ENCODE assay signal across 16 cellular contexts in genomic region chr15:70584441-70584837, GRCh38.
DNase-seq lines count a peak whose midpoint lies in the region; ATAC-seq and TF ChIP-seq lines count a peak whose summit lies in the region.
"Had no signal": no experiment of that assay in that cellular context is flagged by ENCODE, and none has a peak within 500 bp of the region (broad histone marks: within the 10 kb centered on the region; RNA-seq: fewer than 3 reads in every experiment).

No MANE protein-coding gene starts in this region.

- H3K27me3 ChIP-seq in mammary epithelial cell (ENCODE audit: insufficient read depth, low read length), result peaks cover 6% of the 10 kb centered on the region
- H3K27me3 ChIP-seq in naive thymus-derived CD4-positive, alpha-beta T cell (ENCODE audit: control insufficient read depth in 2 of 2, insufficient read depth in 2 of 2, low read length in 2 of 2), result no peaks in the 10 kb centered on the region

- no peaks in the 10 kb centered on the region for H3K79me2 ChIP-seq in mammary epithelial cell (ENCODE audit: insufficient read depth, low read length)

- TF ChIP-seq CTCF in mammary epithelial cell (conservative IDR thresholded peaks at IDR 0.05 in 1 of 2, IDR thresholded peaks at IDR 0.05 in 1 of 2; ENCODE audit: extremely low read depth in 1 of 2, insufficient read depth in 1 of 2, low read depth in 1 of 2, low read length in 2 of 2), result no peak
- TF ChIP-seq CTCF in MCF 10A (IDR thresholded peaks at IDR 0.05; ENCODE audit: unreplicated experiment), result no peak
- TF ChIP-seq CTCF in WTC11 (IDR thresholded peaks at IDR 0.05), result no peak

- no peak overlapping the region for H3K27ac ChIP-seq in mammary epithelial cell (ENCODE audit: insufficient read depth, low read depth, low read length)
- H3K27ac ChIP-seq in naive thymus-derived CD4-positive, alpha-beta T cell (ENCODE audit: low read depth, low read length), result no peak overlapping the region
- H3K27ac ChIP-seq: psoas muscle, SK-N-MC, spleen had no signal

- intact Hi-C loops in mammary epithelial cell (cut with micrococcal nuclease), result no loop called here
- intact Hi-C loops in MCF 10A (cut with micrococcal nuclease), result no loop called here
- intact Hi-C loops in naive thymus-derived CD4-positive, alpha-beta T cell (cut with micrococcal nuclease), result no loop called here

- no peak overlapping the region for H3K4me3 Mint-ChIP-seq in MCF 10A (ENCODE audit: unreplicated experiment)
- H3K4me3 Mint-ChIP-seq in WTC11, result peak overlapping the region; percentile 69
- H3K4me3 Mint-ChIP-seq in naive thymus-derived CD4-positive, alpha-beta T cell, result peak overlapping the region in 8 of 10 donors; percentile 10 to 84 (median 61)
- no peak overlapping the region for H3K4me3 Mint-ChIP-seq in T-helper 17 cell
- no peak overlapping the region for H3K4me3 Mint-ChIP-seq in activated CD4-positive, alpha-beta memory T cell treated with anti-CD3 and anti-CD28 coated beads, Interleukin-2, amount 10 ng/mL, durations not matched to agents 7 days and 5 days
- H3K4me3 Mint-ChIP-seq: stimulated activated naive B cell treated with anti-CD40 and anti-IgM and Interleukin-4, amounts not matched to agents 10 μg/mL and 1 μg/mL and 100 μg/mL, for 72 hours had no signal

- H3K27me3 Mint-ChIP-seq in MCF 10A (ENCODE audit: insufficient read depth, unreplicated experiment) (no peaks in the 10 kb centered on the region), WTC11 (ENCODE audit: low read depth) (peaks cover 26% of the 10 kb centered on the region), T-helper 17 cell (peaks cover 37% of the 10 kb centered on the region)
- peaks cover 0 to 41% (median 14%) of the 10 kb centered on the region in 5 donors for H3K27me3 Mint-ChIP-seq in naive thymus-derived CD4-positive, alpha-beta T cell
- peaks cover 26% of the 10 kb centered on the region for H3K27me3 Mint-ChIP-seq in activated CD4-positive, alpha-beta memory T cell treated with anti-CD3 and anti-CD28 coated beads, Interleukin-2, amount 10 ng/mL, durations not matched to agents 7 days and 5 days

- DNase-seq in mammary epithelial cell (no peak), MCF 10A (ENCODE audit: unreplicated experiment) (no peak), WTC11 (ENCODE audit: low spot score) (no peak), kidney tubule cell (ENCODE audit: low spot score) (no peak), T-helper 17 cell (no peak)
- DNase-seq in naive thymus-derived CD4-positive, alpha-beta T cell, result no peak
- no peak for DNase-seq in stimulated activated naive CD4-positive, alpha-beta T cell treated with Interleukin-2 at 50 U/mL for 16 hours (lab: John Stamatoyannopoulos, UW)
- DNase-seq in activated CD4-positive, alpha-beta memory T cell treated with anti-CD3 and anti-CD28 coated beads, Interleukin-2, amount 10 ng/mL, durations not matched to agents 7 days and 5 days, result no peak
- DNase-seq: amniotic stem cell; GOT3; NCI-H510A; OCI-M1; stimulated activated naive B cell treated with anti-CD40 and anti-IgM and Interleukin-4, amounts not matched to agents 10 μg/mL and 1 μg/mL and 100 μg/mL, for 72 hours had no signal

- in situ Hi-C loops in mammary epithelial cell (cut with MboI; ENCODE audit: low sequenced_read_pairs in 2 of 2), result no loop called here

- no peak overlapping the region for H3K4me3 ChIP-seq in mammary epithelial cell (replicated peaks in 1 of 3; ENCODE audit: insufficient read depth in 1 of 3, low read depth in 2 of 3, low read length in 3 of 3)
- no peak overlapping the region for H3K4me3 ChIP-seq in naive thymus-derived CD4-positive, alpha-beta T cell (ENCODE audit: low read length)
- H3K4me3 ChIP-seq: SK-N-MC had no signal

- H3K4me1 ChIP-seq in mammary epithelial cell (ENCODE audit: insufficient read depth, low read length), result peaks cover 10% of the 10 kb centered on the region
- H3K4me1 ChIP-seq in naive thymus-derived CD4-positive, alpha-beta T cell (ENCODE audit: control insufficient read depth in 2 of 2, insufficient read depth in 2 of 2, low read length in 2 of 2), result peaks cover 0 to 9% of the 10 kb centered on the region in 2 donors

- H3K27ac Mint-ChIP-seq in MCF 10A (ENCODE audit: low read depth, unreplicated experiment) (no peak overlapping the region), WTC11 (no peak overlapping the region), T-helper 17 cell (no peak overlapping the region)
- peak overlapping the region in 2 of 9 donors; percentile 49 to 80 for H3K27ac Mint-ChIP-seq in naive thymus-derived CD4-positive, alpha-beta T cell
- H3K27ac Mint-ChIP-seq in activated CD4-positive, alpha-beta memory T cell treated with anti-CD3 and anti-CD28 coated beads, Interleukin-2, amount 10 ng/mL, durations not matched to agents 7 days and 5 days, result no peak overlapping the region
- H3K27ac Mint-ChIP-seq: stimulated activated naive B cell treated with anti-CD40 and anti-IgM and Interleukin-4, amounts not matched to agents 10 μg/mL and 1 μg/mL and 100 μg/mL, for 72 hours had no signal

- CTCF ChIA-PET in mammary epithelial cell (lab: Charles Lee; ENCODE audit: low non-redundant PET) (no interaction called here), MCF 10A (lab: Yijun Ruan, JAX) (interaction anchor here (0.7 kb wide), 1 partner anchor 886 kb away, joined by 3 read pairs; no protein-coding TSS in a partner anchor), WTC11 (lab: Charles Lee) (interaction anchor here (0.6 to 3.1 kb wide), 21 partner anchors 8 to 1106 kb away, joined by 3 to 18 read pairs (median 5); partner anchors contain the start of gene UACA)
- CTCF ChIA-PET in naive thymus-derived CD4-positive, alpha-beta T cell (lab: Charles Lee), result interaction anchor here (0.7 to 1.3 kb wide), 3 partner anchors 25 to 553 kb away, joined by 3 to 4 read pairs (median 4); no protein-coding TSS in a partner anchor
- CTCF ChIA-PET in activated CD4-positive, alpha-beta memory T cell treated with anti-CD3 and anti-CD28 coated beads, Interleukin-2, amount 10 ng/mL, durations not matched to agents 7 days and 5 days (lab: Charles Lee), result no interaction called here

- H3K9ac ChIP-seq in mammary epithelial cell (ENCODE audit: insufficient read depth, low read length), result no peak overlapping the region

- H3K4me2 ChIP-seq in mammary epithelial cell (ENCODE audit: insufficient read depth, low read depth, low read length), result peak overlapping the region; percentile 87

- no peaks in the 10 kb centered on the region for H3K36me3 ChIP-seq in mammary epithelial cell (ENCODE audit: insufficient read depth, low read length)
- no peaks in the 10 kb centered on the region for H3K36me3 ChIP-seq in naive thymus-derived CD4-positive, alpha-beta T cell (ENCODE audit: control insufficient read depth in 2 of 3, insufficient read depth in 3 of 3, low read length in 3 of 3)
- H3K36me3 ChIP-seq: spleen had no signal

- 83% methylated on average over 4 of the region's 4 CpGs for WGBS in mammary epithelial cell (ENCODE audit: low coverage, missing lambda C conversion rate)

- H4K20me1 ChIP-seq in mammary epithelial cell (ENCODE audit: insufficient read depth, low read length), result no peaks in the 10 kb centered on the region

- dilution Hi-C loops in mammary epithelial cell (cut with HindIII; ENCODE audit: low sequenced_read_pairs), result no loop called here

- BruUV-seq in mammary epithelial cell (replicated peaks; lab: Mats Ljungman, UMichigan), result no TSS peak
- no TSS peak for BruUV-seq in MCF 10A (replicated peaks; lab: Mats Ljungman, UMichigan)

- H3K9me3 ChIP-seq in mammary epithelial cell (replicated peaks; ENCODE audit: insufficient read depth, low read length), result no peaks in the 10 kb centered on the region
- no peaks in the 10 kb centered on the region for H3K9me3 ChIP-seq in naive thymus-derived CD4-positive, alpha-beta T cell (ENCODE audit: control insufficient read depth in 2 of 3, low read length in 3 of 3)
- no peaks in the 10 kb centered on the region for H3K9me3 ChIP-seq in T-helper 17 cell (ENCODE audit: control insufficient read depth, low read length, poor library complexity, severe bottlenecking)
- H3K9me3 ChIP-seq: psoas muscle, spleen had no signal

- ATAC-seq in WTC11, result no peak
- no peak for ATAC-seq in naive thymus-derived CD4-positive, alpha-beta T cell
- no peak for ATAC-seq in T-helper 17 cell
- ATAC-seq: stimulated activated naive B cell treated with anti-CD40 and anti-IgM and Interleukin-4, amounts not matched to agents 10 μg/mL and 1 μg/mL and 100 μg/mL, for 72 hours had no signal

- POLR2A ChIA-PET in MCF 10A (lab: Yijun Ruan, JAX) (no interaction called here), WTC11 (lab: Charles Lee) (no interaction called here)
- POLR2A ChIA-PET in naive thymus-derived CD4-positive, alpha-beta T cell (lab: Charles Lee), result interaction anchor here (0.8 kb wide), 1 partner anchor 33 kb away, joined by 3 read pairs; no protein-coding TSS in a partner anchor
- POLR2A ChIA-PET in activated CD4-positive, alpha-beta memory T cell treated with anti-CD3 and anti-CD28 coated beads, Interleukin-2, amount 10 ng/mL, durations not matched to agents 7 days and 5 days (lab: Charles Lee), result interaction anchor here (0.5 kb wide), 1 partner anchor 661 kb away, joined by 3 read pairs; no protein-coding TSS in a partner anchor

- H3K9me3 Mint-ChIP-seq in MCF 10A (ENCODE audit: unreplicated experiment) (no peaks in the 10 kb centered on the region), WTC11 (peaks cover 4% of the 10 kb centered on the region; the same call in 1 of the 2 replicates)
- H3K9me3 Mint-ChIP-seq in naive thymus-derived CD4-positive, alpha-beta T cell, result no peaks in the 10 kb centered on the region
- H3K9me3 Mint-ChIP-seq in activated CD4-positive, alpha-beta memory T cell treated with anti-CD3 and anti-CD28 coated beads, Interleukin-2, amount 10 ng/mL, durations not matched to agents 7 days and 5 days, result peaks cover 2% of the 10 kb centered on the region
- H3K9me3 Mint-ChIP-seq: stimulated activated naive B cell treated with anti-CD40 and anti-IgM and Interleukin-4, amounts not matched to agents 10 μg/mL and 1 μg/mL and 100 μg/mL, for 72 hours had no signal

- H2AFZ ChIP-seq in mammary epithelial cell (ENCODE audit: low read depth, low read length), result peak overlapping the region; percentile 59

- H3K4me1 Mint-ChIP-seq in MCF 10A (ENCODE audit: insufficient read depth, unreplicated experiment) (no peaks in the 10 kb centered on the region), WTC11 (peaks cover 28% of the 10 kb centered on the region), T-helper 17 cell (peaks cover 12% of the 10 kb centered on the region)
- H3K4me1 Mint-ChIP-seq in naive thymus-derived CD4-positive, alpha-beta T cell, result peaks cover 0 to 27% (median 20%) of the 10 kb centered on the region in 7 donors
- peaks cover 15% of the 10 kb centered on the region for H3K4me1 Mint-ChIP-seq in activated CD4-positive, alpha-beta memory T cell treated with anti-CD3 and anti-CD28 coated beads, Interleukin-2, amount 10 ng/mL, durations not matched to agents 7 days and 5 days

- H3K36me3 Mint-ChIP-seq in MCF 10A (ENCODE audit: insufficient read depth, unreplicated experiment) (no peaks in the 10 kb centered on the region), WTC11 (no peaks in the 10 kb centered on the region), T-helper 17 cell (ENCODE audit: low read depth) (no peaks in the 10 kb centered on the region)
- H3K36me3 Mint-ChIP-seq in naive thymus-derived CD4-positive, alpha-beta T cell, result no peaks in the 10 kb centered on the region
- H3K36me3 Mint-ChIP-seq in activated CD4-positive, alpha-beta memory T cell treated with anti-CD3 and anti-CD28 coated beads, Interleukin-2, amount 10 ng/mL, durations not matched to agents 7 days and 5 days (ENCODE audit: low read depth), result no peaks in the 10 kb centered on the region
- H3K36me3 Mint-ChIP-seq: stimulated activated naive B cell treated with anti-CD40 and anti-IgM and Interleukin-4, amounts not matched to agents 10 μg/mL and 1 μg/mL and 100 μg/mL, for 72 hours had no signal

Comparison
In these comparisons a context has a peak if more than half of its experiments do, and no peak if none do; other contexts are left out.
1. CTCF ChIA-PET loops: an anchor here in MCF 10A (0.7 kb wide), WTC11 (0.6 to 3.1 kb wide) and naive thymus-derived CD4-positive, alpha-beta T cell (0.7 to 1.3 kb wide); none called in mammary epithelial cell and activated CD4-positive, alpha-beta memory T cell treated with anti-CD3 and anti-CD28 coated beads, Interleukin-2, amount 10 ng/mL, durations not matched to agents 7 days and 5 days.
2. H3K4me3 Mint-ChIP-seq: peak in WTC11 (single experiment) and naive thymus-derived CD4-positive, alpha-beta T cell (8 of 10); none in MCF 10A (single experiment), T-helper 17 cell (single experiment) and activated CD4-positive, alpha-beta memory T cell treated with anti-CD3 and anti-CD28 coated beads, Interleukin-2, amount 10 ng/mL, durations not matched to agents 7 days and 5 days (single experiment).
3. POLR2A ChIA-PET loops: an anchor here in naive thymus-derived CD4-positive, alpha-beta T cell (0.8 kb wide) and activated CD4-positive, alpha-beta memory T cell treated with anti-CD3 and anti-CD28 coated beads, Interleukin-2, amount 10 ng/mL, durations not matched to agents 7 days and 5 days (0.5 kb wide); none called in MCF 10A and WTC11.